15 cellular contexts compared by ENCODE assay signal in the genomic region with DNA sequence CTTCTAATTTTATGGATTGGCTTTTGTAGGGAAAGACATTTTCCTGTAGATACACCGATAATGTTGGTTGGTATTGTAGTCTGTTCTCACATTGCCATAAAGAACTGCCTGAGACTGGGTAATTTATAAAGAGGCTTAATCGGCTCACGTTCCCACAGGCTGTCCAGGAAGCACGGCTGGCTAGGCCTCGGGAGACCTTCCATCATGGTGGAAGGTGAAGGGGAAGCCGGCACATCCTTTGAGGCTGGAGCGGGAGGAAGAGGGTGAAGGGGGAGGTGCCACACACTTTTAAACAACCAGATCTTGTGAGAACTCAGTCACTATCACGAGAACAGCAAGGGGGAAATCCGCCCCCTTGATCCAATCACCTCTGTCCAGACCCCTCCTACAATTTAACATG.
DNase-seq lines count a peak whose midpoint lies in the region; ATAC-seq, FAIRE-seq and TF ChIP-seq lines count a peak whose summit lies in the region.
"Had no signal": no experiment of that assay in that cellular context is flagged by ENCODE, and none has a peak within 500 bp of the region (broad histone marks: within the 10 kb centered on the region; RNA-seq: fewer than 3 reads in every experiment).

No MANE protein-coding gene starts in this region.

- no peaks in the 10 kb centered on the region for H3K9me2 ChIP-seq in PC-9 (ENCODE audit: insufficient read depth)

- CTCF ChIA-PET in K562 (lab: Yijun Ruan, JAX; ENCODE audit: low intra/inter-chr PET ratio) (no interaction called here), PC-9 (lab: Charles Lee) (no interaction called here)

- H3K4me1 ChIP-seq in K562 (replicated peaks in 1 of 2; ENCODE audit: control insufficient read depth in 2 of 2, insufficient read depth in 2 of 2, low read length in 2 of 2) (peaks cover 0 to 2% of the 10 kb centered on the region in 2 experiments; a peak in 1 of 5 replicates), PC-9 (replicated peaks; ENCODE audit: insufficient read depth) (peaks cover 8% of the 10 kb centered on the region; the same call in 1 of the 2 replicates)
- H3K4me1 ChIP-seq: A549, BE2C had no signal

- H2AFZ ChIP-seq in K562 (ENCODE audit: low read depth, low read length) (0 out of 2 replicates have a peak overlapping the region, but pooled peaks have one; percentile 1), PC-9 (no peak overlapping the region)

- no peak overlapping the region for H3K4me3 ChIP-seq in K562
- H3K4me3 ChIP-seq in PC-9, result no peak overlapping the region
- H3K4me3 ChIP-seq: A549 had no signal

- POLR2A ChIA-PET in K562 (lab: Yijun Ruan, JAX) (no interaction called here), PC-9 (lab: Charles Lee; ENCODE audit: unreplicated experiment) (no interaction called here)

- FAIRE-seq in K562 (lab: Jason Lieb, UNC) (no peak), H54 (lab: Jason Lieb, UNC) (no peak)
- FAIRE-seq: A549, GM19239 had no signal

- no peak for TF ChIP-seq RAD21 in K562 (CRISPR knock-in tag; conservative IDR thresholded peaks at IDR 0.05 in 1 of 2, IDR thresholded peaks at IDR 0.05 in 1 of 2)

- H4K20me1 ChIP-seq in K562 (replicated peaks; ENCODE audit: control insufficient read depth, insufficient read depth, low read length) (no peaks in the 10 kb centered on the region), PC-9 (ENCODE audit: insufficient read depth) (no peaks in the 10 kb centered on the region)

- no peak for TF ChIP-seq POLR2A in K562 (conservative IDR thresholded peaks at IDR 0.05)
- no peak for TF ChIP-seq POLR2A in H54 (IDR thresholded peaks at IDR 0.05; ENCODE audit: low read depth, low read length)

- H3K9me1 ChIP-seq in K562 (ENCODE audit: control insufficient read depth, insufficient read depth, low read length), result no peaks in the 10 kb centered on the region

- H3K36me3 Mint-ChIP-seq in natural killer cell, result no peaks in the 10 kb centered on the region

- H3K27me3 Mint-ChIP-seq in natural killer cell (ENCODE audit: low read depth in 2 of 2), result peaks cover 44 to 62% of the 10 kb centered on the region in 2 donors

- 22% methylated on average over 5 of the region's 9 CpGs for WGBS in K562 (ENCODE audit: insufficient coverage, low coverage, missing lambda C conversion rate)

- H3K9me3 Mint-ChIP-seq in natural killer cell, result no peaks in the 10 kb centered on the region

- no peaks in the 10 kb centered on the region for H3K9me3 ChIP-seq in K562 (replicated peaks; ENCODE audit: control insufficient read depth, insufficient read depth, low read depth, low read length)
- no peaks in the 10 kb centered on the region; the same call in 1 of the 2 replicates for H3K9me3 ChIP-seq in PC-9 (ENCODE audit: insufficient read depth, low read depth)
- H3K9me3 ChIP-seq: A549, BE2C, Caco-2 had no signal

- H3K79me2 ChIP-seq in K562 (ENCODE audit: control insufficient read depth, insufficient read depth, low read length) (no peaks in the 10 kb centered on the region), PC-9 (ENCODE audit: low read depth) (no peaks in the 10 kb centered on the region)

- TF ChIP-seq EP300 in K562 (IDR thresholded peaks at IDR 0.05; ENCODE audit: low read length), result no peak

- BruUV-seq in K562 (replicated peaks; lab: Mats Ljungman, UMichigan) (no TSS peak), PC-9 (replicated peaks; lab: Mats Ljungman, UMichigan) (no TSS peak)

- no peak for ATAC-seq in K562
- ATAC-seq in natural killer cell, result no peak
- ATAC-seq: A549, HCT116 had no signal

- in situ Hi-C loops in K562 (cut with MboI), result no loop called here

- H3K27ac ChIP-seq in K562 (ENCODE audit: extremely low read depth, low read depth, low read length), result no peak overlapping the region
- no peak overlapping the region for H3K27ac ChIP-seq in PC-9
- H3K27ac ChIP-seq: A549 had no signal

- peaks cover 14% of the 10 kb centered on the region; the same call in 1 of the 2 replicates for H3F3A ChIP-seq in PC-9 (ENCODE audit: insufficient read depth, low read depth)

- DNase-seq in NCI-H82 (lab: John Stamatoyannopoulos, UW) (peak; percentile 66), K562 (ENCODE audit: extremely low read depth in 1 of 4, low spot score in 3 of 4) (no peak), mesenteric fat pad (ENCODE audit: low spot score) (peak; percentile 24), PC-9 (no peak), natural killer cell (no peak), H54 (ENCODE audit: insufficient read length, low spot score) (no peak)
- no peak for DNase-seq in activated effector memory CD4-positive, alpha-beta T cell treated with anti-CD3 and anti-CD28 coated beads, Interleukin-2, amount 50 U/mL, for 16 hours
- DNase-seq: BE2C; Caco-2; CD8-positive, alpha-beta memory T cell; GF-D8; IMR-90 had no signal

- H3K36me3 ChIP-seq in K562 (ENCODE audit: control insufficient read depth, insufficient read depth, low read length) (no peaks in the 10 kb centered on the region), PC-9 (ENCODE audit: low read depth) (no peaks in the 10 kb centered on the region)
- H3K36me3 ChIP-seq: BE2C had no signal

- intact Hi-C loops in K562 (cut with micrococcal nuclease), result no loop called here
- intact Hi-C loops in PC-9 (cut with micrococcal nuclease; ENCODE audit: unreplicated experiment), result no loop called here
- intact Hi-C loops in natural killer cell (cut with micrococcal nuclease), result no loop called here

- no peak overlapping the region for H3K27ac Mint-ChIP-seq in natural killer cell
- H3K27ac Mint-ChIP-seq: CD8-positive, alpha-beta memory T cell had no signal

- no peaks in the 10 kb centered on the region for H3K4me1 Mint-ChIP-seq in natural killer cell
- H3K4me1 Mint-ChIP-seq: CD8-positive, alpha-beta memory T cell had no signal

- H3K27me3 ChIP-seq in K562 (ENCODE audit: control insufficient read depth in 2 of 2, insufficient read depth in 2 of 2, low read length in 2 of 2) (no peaks in the 10 kb centered on the region), PC-9 (ENCODE audit: insufficient read depth, low read depth) (no peaks in the 10 kb centered on the region)
- H3K27me3 ChIP-seq: BE2C had no signal

- H3K4me3 Mint-ChIP-seq in natural killer cell, result no peak overlapping the region
- H3K4me3 Mint-ChIP-seq: CD8-positive, alpha-beta memory T cell had no signal

- TF ChIP-seq CTCF in K562 (IDR thresholded peaks at IDR 0.05 in 2 of 3, conservative IDR thresholded peaks at IDR 0.05 in 1 of 3; ENCODE audit: insufficient read depth in 2 of 3, low read depth in 1 of 3, low read length in 3 of 3) (no peak), PC-9 (conservative IDR thresholded peaks at IDR 0.05) (no peak), natural killer cell (IDR thresholded peaks at IDR 0.05) (no peak)

- H3K4me2 ChIP-seq in K562 (ENCODE audit: insufficient read depth, low read length) (no peak overlapping the region), PC-9 (no peak overlapping the region)
- H3K4me2 ChIP-seq: A549 had no signal

- H3K9ac ChIP-seq in K562 (ENCODE audit: insufficient read depth in 1 of 2, low read depth in 2 of 2, low read length in 2 of 2), result no peak overlapping the region

TF ChIP-seq in K562, 482 proteins besides CTCF, POLR2A, EP300 and RAD21 (continues in another document):
- no peak for TF ChIP-seq HCFC1 (IDR thresholded peaks at IDR 0.05; ENCODE audit: low read depth, low read length)
- no peak for TF ChIP-seq CBX3 (IDR thresholded peaks at IDR 0.05; ENCODE audit: borderline replicate concordance in 1 of 2, low read length in 2 of 2)
- TF ChIP-seq KDM4B (IDR thresholded peaks at IDR 0.05; ENCODE audit: borderline replicate concordance in 2 of 2, low read depth in 1 of 2), result no peak
- no peak for TF ChIP-seq THRAP3 (IDR thresholded peaks at IDR 0.05; ENCODE audit: borderline replicate concordance)
- no peak for TF ChIP-seq ZNF436 (CRISPR knock-in tag; IDR thresholded peaks at IDR 0.05)
- TF ChIP-seq TAF15 (IDR thresholded peaks at IDR 0.05; ENCODE audit: low read depth, low read length), result no peak
- TF ChIP-seq, protein P1, sequence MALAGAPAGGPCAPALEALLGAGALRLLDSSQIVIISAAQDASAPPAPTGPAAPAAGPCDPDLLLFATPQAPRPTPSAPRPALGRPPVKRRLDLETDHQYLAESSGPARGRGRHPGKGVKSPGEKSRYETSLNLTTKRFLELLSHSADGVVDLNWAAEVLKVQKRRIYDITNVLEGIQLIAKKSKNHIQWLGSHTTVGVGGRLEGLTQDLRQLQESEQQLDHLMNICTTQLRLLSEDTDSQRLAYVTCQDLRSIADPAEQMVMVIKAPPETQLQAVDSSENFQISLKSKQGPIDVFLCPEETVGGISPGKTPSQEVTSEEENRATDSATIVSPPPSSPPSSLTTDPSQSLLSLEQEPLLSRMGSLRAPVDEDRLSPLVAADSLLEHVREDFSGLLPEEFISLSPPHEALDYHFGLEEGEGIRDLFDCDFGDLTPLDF (CRISPR knock-in tag; IDR thresholded peaks at IDR 0.05), result no peak
- no peak for TF ChIP-seq MITF (IDR thresholded peaks at IDR 0.05)
- TF ChIP-seq ZNF277 (CRISPR knock-in tag; IDR thresholded peaks at IDR 0.05; ENCODE audit: borderline replicate concordance), result no peak
- TF ChIP-seq FOXJ2 (tag; IDR thresholded peaks at IDR 0.05), result no peak
- no peak for TF ChIP-seq PHTF2 (CRISPR knock-in tag; IDR thresholded peaks at IDR 0.05)
- TF ChIP-seq SMARCA5 (IDR thresholded peaks at IDR 0.05), result no peak
- TF ChIP-seq KDM5B (IDR thresholded peaks at IDR 0.05; ENCODE audit: insufficient replicate concordance, low read depth, low read length), result no peak

Comparison
In these comparisons a context has a peak if more than half of its experiments do, and no peak if none do; other contexts are left out.
1. DNase-seq: peak in NCI-H82 (single experiment) and mesenteric fat pad (single experiment); none in K562 (0 of 4), PC-9 (0 of 2), activated effector memory CD4-positive, alpha-beta T cell treated with anti-CD3 and anti-CD28 coated beads, Interleukin-2, amount 50 U/mL, for 16 hours (single experiment), natural killer cell (single experiment) and H54 (single experiment).